16 cellular contexts compared by ENCODE assay signal in the genomic region with DNA sequence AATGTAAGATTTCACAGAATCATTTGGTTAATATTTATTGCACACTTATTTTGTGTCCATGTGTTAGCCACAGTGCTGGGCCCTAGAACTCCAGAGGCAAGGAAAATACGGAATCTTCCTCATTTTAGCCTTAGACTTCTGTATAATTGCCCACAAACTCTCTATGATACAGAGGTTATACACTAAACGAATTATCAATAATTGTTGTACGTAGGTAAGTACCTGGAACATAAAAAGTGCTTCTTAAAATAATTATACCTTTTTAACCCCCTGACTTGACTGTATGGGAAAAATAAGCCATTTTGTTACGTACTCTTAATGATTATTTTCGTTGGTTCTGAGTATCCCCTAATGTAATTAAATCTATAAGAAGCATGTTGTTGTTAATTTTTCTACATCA.
DNase-seq lines count a peak whose midpoint lies in the region; ATAC-seq and TF ChIP-seq lines count a peak whose summit lies in the region.
"Had no signal": no experiment of that assay in that cellular context is flagged by ENCODE, and none has a peak within 500 bp of the region (broad histone marks: within the 10 kb centered on the region; RNA-seq: fewer than 3 reads in every experiment).

No MANE protein-coding gene starts in this region.

- H3K36me3 Mint-ChIP-seq in activated naive CD4-positive, alpha-beta T cell treated with anti-CD3 and anti-CD28 coated beads for 36 hours (ENCODE audit: low read depth): peaks cover 7% of the 10 kb centered on the region
- peaks cover 17 to 38% (median 19%) of the 10 kb centered on the region in 3 donors for H3K36me3 Mint-ChIP-seq in CD8-positive, alpha-beta memory T cell
- H3K36me3 Mint-ChIP-seq in activated B cell treated with CpG ODN at 0.5 μM for 24 hours (ENCODE audit: low read depth): peaks cover 32% of the 10 kb centered on the region
- H3K36me3 Mint-ChIP-seq in naive thymus-derived CD4-positive, alpha-beta T cell: peaks cover 4 to 26% (median 19%) of the 10 kb centered on the region in 5 donors

- H3K9me3 Mint-ChIP-seq in activated naive CD4-positive, alpha-beta T cell treated with anti-CD3 and anti-CD28 coated beads for 36 hours: no peaks in the 10 kb centered on the region
- H3K9me3 Mint-ChIP-seq in CD8-positive, alpha-beta memory T cell: no peaks in the 10 kb centered on the region
- H3K9me3 Mint-ChIP-seq in activated B cell treated with CpG ODN at 0.5 μM for 24 hours: no peaks in the 10 kb centered on the region
- H3K9me3 Mint-ChIP-seq in naive thymus-derived CD4-positive, alpha-beta T cell: peaks cover 0 to 2% (median 0%) of the 10 kb centered on the region in 11 donors
- H3K9me3 Mint-ChIP-seq: H9 had no signal

- H3K27ac ChIP-seq in CD8-positive, alpha-beta memory T cell (ENCODE audit: low read depth, low read length): no peak overlapping the region
- no peak overlapping the region for H3K27ac ChIP-seq in naive thymus-derived CD4-positive, alpha-beta T cell (ENCODE audit: low read depth, low read length)

- ATAC-seq in activated B cell treated with CpG ODN at 0.5 μM for 24 hours (ENCODE audit: low read depth): no peak
- ATAC-seq in naive thymus-derived CD4-positive, alpha-beta T cell: no peak
- ATAC-seq in left cardiac atrium: no peak

- no peaks in the 10 kb centered on the region for H3K36me3 ChIP-seq in CD8-positive, alpha-beta memory T cell (ENCODE audit: insufficient read depth, low read length)
- peaks cover 4 to 7% (median 6%) of the 10 kb centered on the region in 3 experiments for H3K36me3 ChIP-seq in naive thymus-derived CD4-positive, alpha-beta T cell (ENCODE audit: control insufficient read depth in 2 of 3, insufficient read depth in 3 of 3, low read length in 3 of 3)

- intact Hi-C loops in activated naive CD4-positive, alpha-beta T cell treated with anti-CD3 and anti-CD28 coated beads for 36 hours (cut with micrococcal nuclease): no loop called here
- intact Hi-C loops in activated B cell treated with CpG ODN at 0.5 μM for 24 hours (cut with micrococcal nuclease): loop anchor here (1.0 kb wide), 1 partner anchor 11 kb away; no protein-coding TSS in a partner anchor
- intact Hi-C loops in naive thymus-derived CD4-positive, alpha-beta T cell (cut with micrococcal nuclease): loop anchor here in 1 of 2 donors (1.0 kb wide), 1 partner anchor 7 kb away; no protein-coding TSS in a partner anchor
- intact Hi-C loops in left cardiac atrium (cut with DNase I): no loop called here

- H3K9me3 ChIP-seq in CD8-positive, alpha-beta memory T cell (ENCODE audit: low read length): no peaks in the 10 kb centered on the region
- no peaks in the 10 kb centered on the region for H3K9me3 ChIP-seq in naive thymus-derived CD4-positive, alpha-beta T cell (ENCODE audit: control insufficient read depth in 2 of 3, low read length in 3 of 3)

- H3K27ac Mint-ChIP-seq in activated naive CD4-positive, alpha-beta T cell treated with anti-CD3 and anti-CD28 coated beads for 36 hours: peak overlapping the region; percentile 32
- peak overlapping the region in 5 of 8 donors; percentile 67 to 91 (median 79) for H3K27ac Mint-ChIP-seq in CD8-positive, alpha-beta memory T cell
- peak overlapping the region; percentile 30 for H3K27ac Mint-ChIP-seq in activated B cell treated with CpG ODN at 0.5 μM for 24 hours
- H3K27ac Mint-ChIP-seq in naive thymus-derived CD4-positive, alpha-beta T cell: peak overlapping the region in 6 of 9 donors; percentile 53 to 81 (median 66)
- H3K27ac Mint-ChIP-seq: H9 had no signal

- peaks cover 60% of the 10 kb centered on the region for H3K4me1 ChIP-seq in CD8-positive, alpha-beta memory T cell (ENCODE audit: insufficient read depth, low read length)
- peaks cover 27 to 45% of the 10 kb centered on the region in 2 donors for H3K4me1 ChIP-seq in naive thymus-derived CD4-positive, alpha-beta T cell (ENCODE audit: control insufficient read depth in 2 of 2, insufficient read depth in 2 of 2, low read length in 2 of 2)

- DNase-seq in activated naive CD4-positive, alpha-beta T cell treated with anti-CD3 and anti-CD28 coated beads for 36 hours: no peak
- no peak for DNase-seq in activated naive CD4-positive, alpha-beta T cell treated with anti-CD3 and anti-CD28 coated beads, Interleukin-2, amount 50 U/mL, for 16 hours
- DNase-seq in CD8-positive, alpha-beta memory T cell: no peak
- DNase-seq in activated B cell treated with CpG ODN at 0.5 μM for 24 hours (no peak), cerebellum (ENCODE audit: low spot score) (no peak), left cardiac atrium (no peak)
- no peak for DNase-seq in naive thymus-derived CD4-positive, alpha-beta T cell
- DNase-seq: CD4-positive, CD25-positive, alpha-beta regulatory T cell; H9; Karpas-422; NCI-H1105; NCI-H187 treated with DMSO at 0.1 percent for 48 hours; NCI-H446; NCI-H69; OCI-M1; SHP77 treated with DMSO at 0.1 percent for 48 hours had no signal

- no peaks in the 10 kb centered on the region for H3K27me3 Mint-ChIP-seq in activated naive CD4-positive, alpha-beta T cell treated with anti-CD3 and anti-CD28 coated beads for 36 hours (ENCODE audit: low read depth)
- no peaks in the 10 kb centered on the region for H3K27me3 Mint-ChIP-seq in CD8-positive, alpha-beta memory T cell
- no peaks in the 10 kb centered on the region for H3K27me3 Mint-ChIP-seq in activated B cell treated with CpG ODN at 0.5 μM for 24 hours
- no peaks in the 10 kb centered on the region for H3K27me3 Mint-ChIP-seq in naive thymus-derived CD4-positive, alpha-beta T cell
- H3K27me3 Mint-ChIP-seq: CD4-positive, CD25-positive, alpha-beta regulatory T cell had no signal

- no peak overlapping the region for H3K4me3 Mint-ChIP-seq in activated naive CD4-positive, alpha-beta T cell treated with anti-CD3 and anti-CD28 coated beads for 36 hours
- no peak overlapping the region for H3K4me3 Mint-ChIP-seq in CD8-positive, alpha-beta memory T cell
- H3K4me3 Mint-ChIP-seq in activated B cell treated with CpG ODN at 0.5 μM for 24 hours: no peak overlapping the region
- peak overlapping the region in 6 of 10 donors; percentile 1 to 37 (median 8) for H3K4me3 Mint-ChIP-seq in naive thymus-derived CD4-positive, alpha-beta T cell
- H3K4me3 Mint-ChIP-seq: H9 had no signal

- no peaks in the 10 kb centered on the region for H3K27me3 ChIP-seq in CD8-positive, alpha-beta memory T cell (ENCODE audit: insufficient read depth, low read length, poor library complexity, severe bottlenecking)
- no peaks in the 10 kb centered on the region for H3K27me3 ChIP-seq in naive thymus-derived CD4-positive, alpha-beta T cell (ENCODE audit: control insufficient read depth in 2 of 2, insufficient read depth in 2 of 2, low read length in 2 of 2)

- POLR2A ChIA-PET in CD8-positive, alpha-beta memory T cell (lab: Charles Lee): interaction anchor here (0.6 kb wide), 1 partner anchor 82 kb away, joined by 3 read pairs; no protein-coding TSS in a partner anchor
- POLR2A ChIA-PET in activated B cell treated with CpG ODN at 0.5 μM for 24 hours (lab: Charles Lee): no interaction called here
- POLR2A ChIA-PET in naive thymus-derived CD4-positive, alpha-beta T cell (lab: Charles Lee): interaction anchor here (1.5 to 1.6 kb wide), 2 partner anchors 9 to 42 kb away, joined by 4 to 6 read pairs; no protein-coding TSS in a partner anchor

- peaks cover 42% of the 10 kb centered on the region for H3K4me1 Mint-ChIP-seq in activated naive CD4-positive, alpha-beta T cell treated with anti-CD3 and anti-CD28 coated beads for 36 hours (ENCODE audit: low read depth)
- peaks cover 39 to 53% (median 48%) of the 10 kb centered on the region in 3 donors for H3K4me1 Mint-ChIP-seq in CD8-positive, alpha-beta memory T cell
- H3K4me1 Mint-ChIP-seq in activated B cell treated with CpG ODN at 0.5 μM for 24 hours: peaks cover 29% of the 10 kb centered on the region
- H3K4me1 Mint-ChIP-seq in naive thymus-derived CD4-positive, alpha-beta T cell: peaks cover 16 to 49% (median 30%) of the 10 kb centered on the region in 7 donors
- H3K4me1 Mint-ChIP-seq: H9 had no signal

- no peak for TF ChIP-seq CTCF in activated B cell treated with CpG ODN at 0.5 μM for 24 hours (IDR thresholded peaks at IDR 0.05)

- CTCF ChIA-PET in activated naive CD4-positive, alpha-beta T cell treated with anti-CD3 and anti-CD28 coated beads for 36 hours (lab: Charles Lee): interaction anchor here (2.3 to 2.9 kb wide), 2 partner anchors 10 to 138 kb away, joined by 14 to 17 read pairs; no protein-coding TSS in a partner anchor
- CTCF ChIA-PET in CD8-positive, alpha-beta memory T cell (lab: Charles Lee): no interaction called here
- CTCF ChIA-PET in activated B cell treated with CpG ODN at 0.5 μM for 24 hours (lab: Charles Lee): interaction anchor here (1.0 to 3.0 kb wide), 2 partner anchors 10 to 36 kb away, joined by 4 to 19 read pairs; no protein-coding TSS in a partner anchor
- CTCF ChIA-PET in naive thymus-derived CD4-positive, alpha-beta T cell (lab: Charles Lee): interaction anchor here (1.4 to 3.0 kb wide), 2 partner anchors 9 to 137 kb away, joined by 3 to 26 read pairs; no protein-coding TSS in a partner anchor

- peak overlapping the region; percentile 59 for H3K4me3 ChIP-seq in CD8-positive, alpha-beta memory T cell (ENCODE audit: low read length)
- H3K4me3 ChIP-seq in naive thymus-derived CD4-positive, alpha-beta T cell (ENCODE audit: low read length): peak overlapping the region; percentile 17

Comparison
In these comparisons a context has a peak if more than half of its experiments do, and no peak if none do; other contexts are left out.
1. H3K4me3 Mint-ChIP-seq: peak in naive thymus-derived CD4-positive, alpha-beta T cell (6 of 10); none in activated naive CD4-positive, alpha-beta T cell treated with anti-CD3 and anti-CD28 coated beads for 36 hours (single experiment), CD8-positive, alpha-beta memory T cell (0 of 7) and activated B cell treated with CpG ODN at 0.5 μM for 24 hours (single experiment).
2. Peak in every context shown above with its lines, with median percentiles within 50 percentile points of each other: H3K27ac Mint-ChIP-seq.